6 cellular contexts compared by ENCODE assay signal in genomic region chr12:32975122-32975521, GRCh38.
"Had no signal": no experiment of that assay in that cellular context is flagged by ENCODE, and none has a peak within 500 bp of the region (broad histone marks: within the 10 kb centered on the region; RNA-seq: fewer than 3 reads in every experiment).

No MANE protein-coding gene starts in this region.

- H2AFZ ChIP-seq: GM23338 had no signal

- H3K4me3 ChIP-seq: GM23338 had no signal

- ATAC-seq: GM23338, HepG2 had no signal

- DNase-seq: H9, HCEC 1CT, KBM-7 had no signal

- H3K4me2 ChIP-seq: GM23338 had no signal

- H3K27ac ChIP-seq: HL-60 had no signal
